ENCODE assay signal across 8 cellular contexts in the genomic region with DNA sequence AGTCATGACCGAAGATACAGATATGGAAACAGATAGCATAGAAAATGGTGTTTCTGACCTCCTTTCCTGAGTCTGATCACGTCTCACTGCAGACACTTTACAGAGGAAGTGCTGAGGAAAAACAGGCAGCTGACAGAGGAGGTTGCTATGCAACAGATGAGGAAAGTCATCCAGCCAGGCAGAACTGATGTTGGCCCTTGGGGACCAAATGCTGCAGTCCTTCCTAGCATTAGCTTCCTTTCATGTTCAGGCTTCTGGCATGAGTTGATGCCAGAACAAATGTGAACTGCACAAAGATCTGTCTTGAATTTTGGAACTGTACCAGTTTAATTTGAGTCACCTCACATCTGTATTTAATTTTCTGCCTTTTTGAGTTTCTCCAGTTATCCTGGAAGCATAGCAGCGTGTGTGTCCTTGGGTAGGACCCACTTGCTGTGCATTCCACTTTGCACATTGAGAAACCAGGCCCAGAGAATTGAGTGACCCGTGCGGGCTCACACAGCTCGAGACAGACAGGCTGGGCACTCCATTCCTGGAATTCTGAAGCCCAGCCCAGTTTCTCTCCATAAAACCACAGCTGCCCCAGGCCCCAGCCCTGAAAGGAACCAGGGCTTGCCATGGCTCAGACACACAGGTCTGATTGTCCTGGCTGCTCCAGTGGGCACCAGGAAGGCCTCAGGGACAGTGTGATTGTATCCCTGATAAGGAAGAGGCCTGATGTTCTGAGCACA. TPM values are rescaled to one million over a fixed set of nuclear protein-coding genes. Genes with fewer than 3 reads are reported as not detected.
DNase-seq lines count a peak whose midpoint lies in the region; ATAC-seq and TF ChIP-seq lines count a peak whose summit lies in the region.

No MANE protein-coding gene starts in this region.

- DNase-seq in Calu3 (no peak), inferior parietal cortex (ENCODE audit: extremely low spot score) (peak; percentile 45), transverse colon (no peak)
- no peak for DNase-seq in activated naive CD8-positive, alpha-beta T cell treated with anti-CD3 and anti-CD28 coated beads for 36 hours
- DNase-seq in stimulated activated CD4-positive, alpha-beta T cell treated with anti-CD3 and anti-CD28 coated beads, Interleukin-2, amount 100 ng/mL, for 24 hours: no peak
- no peak for DNase-seq in activated naive CD4-positive, alpha-beta T cell treated with anti-CD3 and anti-CD28 coated beads, Interleukin-2, amount 10 ng/mL, durations not matched to agents 7 days and 5 days

- H3K27ac Mint-ChIP-seq in Calu3 (ENCODE audit: unreplicated experiment): peak overlapping the region; percentile 56
- peak overlapping the region; percentile 25 for H3K27ac Mint-ChIP-seq in activated naive CD8-positive, alpha-beta T cell treated with anti-CD3 and anti-CD28 coated beads for 36 hours
- no peak overlapping the region for H3K27ac Mint-ChIP-seq in activated naive CD4-positive, alpha-beta T cell treated with anti-CD3 and anti-CD28 coated beads, Interleukin-2, amount 10 ng/mL, durations not matched to agents 7 days and 5 days

- H3K27me3 ChIP-seq in transverse colon: no peaks in the 10 kb centered on the region

- ATAC-seq in HG03565 (IDR thresholded peaks at IDR 0.05; ENCODE audit: unreplicated experiment) (peak; percentile 33), HG02981 (IDR thresholded peaks at IDR 0.05; ENCODE audit: unreplicated experiment) (no peak)

- H3K36me3 ChIP-seq in transverse colon: no peaks in the 10 kb centered on the region

- no peak for TF ChIP-seq CTCF in Calu3 (IDR thresholded peaks at IDR 0.05; ENCODE audit: unreplicated experiment)
- no peak for TF ChIP-seq CTCF in transverse colon (IDR thresholded peaks at IDR 0.05)

- no peaks in the 10 kb centered on the region for H3K9me3 Mint-ChIP-seq in Calu3 (ENCODE audit: low read depth, unreplicated experiment)
- no peaks in the 10 kb centered on the region for H3K9me3 Mint-ChIP-seq in activated naive CD8-positive, alpha-beta T cell treated with anti-CD3 and anti-CD28 coated beads for 36 hours
- H3K9me3 Mint-ChIP-seq in activated naive CD4-positive, alpha-beta T cell treated with anti-CD3 and anti-CD28 coated beads, Interleukin-2, amount 10 ng/mL, durations not matched to agents 7 days and 5 days: no peaks in the 10 kb centered on the region

- no peak for TF ChIP-seq POLR2A in transverse colon (IDR thresholded peaks at IDR 0.05)

- H3K9me3 ChIP-seq in transverse colon: no peaks in the 10 kb centered on the region

- CTCF ChIA-PET in Calu3 (lab: Charles Lee): no interaction called here
- CTCF ChIA-PET in activated naive CD4-positive, alpha-beta T cell treated with anti-CD3 and anti-CD28 coated beads, Interleukin-2, amount 10 ng/mL, durations not matched to agents 7 days and 5 days (lab: Charles Lee): no interaction called here

- no peaks in the 10 kb centered on the region for H3K4me1 Mint-ChIP-seq in Calu3 (ENCODE audit: low read depth, unreplicated experiment)
- H3K4me1 Mint-ChIP-seq in activated naive CD8-positive, alpha-beta T cell treated with anti-CD3 and anti-CD28 coated beads for 36 hours: peaks cover 15% of the 10 kb centered on the region
- H3K4me1 Mint-ChIP-seq in activated naive CD4-positive, alpha-beta T cell treated with anti-CD3 and anti-CD28 coated beads, Interleukin-2, amount 10 ng/mL, durations not matched to agents 7 days and 5 days: peaks cover 35% of the 10 kb centered on the region

- no peaks in the 10 kb centered on the region for H3K27me3 Mint-ChIP-seq in Calu3 (ENCODE audit: unreplicated experiment)
- no peaks in the 10 kb centered on the region for H3K27me3 Mint-ChIP-seq in activated naive CD8-positive, alpha-beta T cell treated with anti-CD3 and anti-CD28 coated beads for 36 hours
- no peaks in the 10 kb centered on the region for H3K27me3 Mint-ChIP-seq in activated naive CD4-positive, alpha-beta T cell treated with anti-CD3 and anti-CD28 coated beads, Interleukin-2, amount 10 ng/mL, durations not matched to agents 7 days and 5 days

- intact Hi-C loops in Calu3 (cut with micrococcal nuclease; ENCODE audit: unreplicated experiment): no loop called here
- intact Hi-C loops in transverse colon (cut with DNase I; ENCODE audit: low total_unique reads): no loop called here

- no TSS peak for BruUV-seq in Calu3 (replicated peaks; lab: Mats Ljungman, UMichigan)

- WGBS in transverse colon (ENCODE audit: low coverage in 1 of 2), 2 donors: 52 to 60% methylated on average over 1 to 6 of the region's 6 CpGs

- in situ Hi-C loops in transverse colon (cut with MboI; ENCODE audit: low pct_ligation_motif_present in 1 of 4, low pct_unique_long_range_greater_than_20kb in 1 of 4, low sequenced_read_pairs in 3 of 4): no loop called here

- no peak overlapping the region for H3K4me3 Mint-ChIP-seq in Calu3 (ENCODE audit: low read depth, unreplicated experiment)
- H3K4me3 Mint-ChIP-seq in activated naive CD8-positive, alpha-beta T cell treated with anti-CD3 and anti-CD28 coated beads for 36 hours: no peak overlapping the region
- H3K4me3 Mint-ChIP-seq in activated naive CD4-positive, alpha-beta T cell treated with anti-CD3 and anti-CD28 coated beads, Interleukin-2, amount 10 ng/mL, durations not matched to agents 7 days and 5 days: no peak overlapping the region

- H3K27ac ChIP-seq in transverse colon: peak overlapping the region; percentile 75 to 90 (median 80)

- peaks cover 34% of the 10 kb centered on the region for H3K36me3 Mint-ChIP-seq in Calu3 (ENCODE audit: insufficient read depth, unreplicated experiment)
- peaks cover 4% of the 10 kb centered on the region for H3K36me3 Mint-ChIP-seq in activated naive CD8-positive, alpha-beta T cell treated with anti-CD3 and anti-CD28 coated beads for 36 hours
- no peaks in the 10 kb centered on the region for H3K36me3 Mint-ChIP-seq in activated naive CD4-positive, alpha-beta T cell treated with anti-CD3 and anti-CD28 coated beads, Interleukin-2, amount 10 ng/mL, durations not matched to agents 7 days and 5 days

- TF ChIP-seq EP300 in transverse colon (IDR thresholded peaks at IDR 0.05; ENCODE audit: low read depth): no peak

- H3K4me1 ChIP-seq in transverse colon: peaks cover 0 to 14% (median 2%) of the 10 kb centered on the region in 4 donors

- no peak overlapping the region for H3K4me3 ChIP-seq in transverse colon

RNA-seq across cellular contexts. Expression of gene MAGED1, which starts 1.4 kb away (rescaled TPM):
- total RNA-seq in Calu3 (2022) (107 and 109 TPM in 2 replicates), transverse colon (10 to 100 TPM; 43.7 to 77.2 (median 55.9) TPM)
- total RNA-seq in activated naive CD8-positive, alpha-beta T cell treated with anti-CD3 and anti-CD28 coated beads for 36 hours: 10 to 100 TPM; 51.5 to 51.8 TPM
